In the genomic region with DNA sequence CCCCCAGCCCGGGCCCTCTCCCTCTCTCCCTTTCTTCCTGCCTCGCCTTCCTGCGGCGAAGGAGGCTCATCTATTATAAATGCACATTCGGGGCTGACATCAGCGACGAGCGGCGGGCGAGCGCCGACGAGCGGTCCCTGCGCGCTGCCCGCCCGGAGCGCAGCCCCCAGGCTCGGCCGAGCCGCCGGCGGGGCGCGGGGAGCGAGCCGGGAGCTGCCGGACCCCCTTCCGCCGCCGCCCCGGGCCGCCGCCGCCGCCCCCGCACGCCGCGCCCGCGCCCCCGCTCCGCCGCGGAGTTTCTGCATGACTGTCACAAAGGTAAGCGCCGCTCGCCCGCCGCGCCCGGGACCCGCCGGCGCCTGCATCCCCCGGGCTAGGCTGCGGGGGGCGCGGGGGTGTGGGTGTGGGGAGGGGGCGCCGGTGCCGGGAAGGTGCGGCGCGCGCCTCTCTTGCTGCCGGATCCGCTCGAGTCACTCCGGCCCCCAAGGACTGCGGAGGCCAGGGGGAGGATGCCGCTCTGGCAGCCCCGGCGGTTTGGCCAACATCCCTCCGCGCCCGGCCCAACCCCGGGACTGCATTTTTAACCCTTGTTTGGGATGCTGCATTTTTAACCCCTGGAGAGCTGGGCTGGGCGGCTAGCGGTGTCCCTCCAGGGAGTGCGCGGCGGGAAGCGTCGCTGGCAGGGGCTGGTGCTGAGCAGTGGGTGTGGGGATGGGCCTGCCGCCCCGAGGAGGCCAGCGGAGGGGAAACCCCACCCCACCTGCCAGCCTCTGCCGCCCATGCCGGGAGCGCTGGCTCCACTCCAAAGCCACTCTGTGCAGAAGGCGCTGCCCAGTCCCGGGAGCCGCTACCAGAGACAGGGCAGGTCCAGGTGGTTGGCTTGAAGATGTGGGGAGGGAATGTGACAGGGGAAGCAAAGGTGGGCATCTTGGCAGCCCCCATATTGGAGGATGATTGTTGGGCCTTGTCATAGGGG, we compare ENCODE assay signal across 8 cellular contexts. TPM values are rescaled to one million over a fixed set of nuclear protein-coding genes. Genes with fewer than 3 reads are reported as not detected.
DNase-seq lines count a peak whose midpoint lies in the region; ATAC-seq, FAIRE-seq and TF ChIP-seq lines count a peak whose summit lies in the region.

A gene with protein sequence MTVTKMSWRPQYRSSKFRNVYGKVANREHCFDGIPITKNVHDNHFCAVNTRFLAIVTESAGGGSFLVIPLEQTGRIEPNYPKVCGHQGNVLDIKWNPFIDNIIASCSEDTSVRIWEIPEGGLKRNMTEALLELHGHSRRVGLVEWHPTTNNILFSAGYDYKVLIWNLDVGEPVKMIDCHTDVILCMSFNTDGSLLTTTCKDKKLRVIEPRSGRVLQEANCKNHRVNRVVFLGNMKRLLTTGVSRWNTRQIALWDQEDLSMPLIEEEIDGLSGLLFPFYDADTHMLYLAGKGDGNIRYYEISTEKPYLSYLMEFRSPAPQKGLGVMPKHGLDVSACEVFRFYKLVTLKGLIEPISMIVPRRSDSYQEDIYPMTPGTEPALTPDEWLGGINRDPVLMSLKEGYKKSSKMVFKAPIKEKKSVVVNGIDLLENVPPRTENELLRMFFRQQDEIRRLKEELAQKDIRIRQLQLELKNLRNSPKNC (plus strand): TSS at position 34 of the 976 bp plus-strand sequence. CDS start 270 bp downstream, at position 304.

- peak within 1 kb of the TSS; percentile 90 for H3K27ac ChIP-seq in BLaER1
- H3K27ac ChIP-seq in aorta (ENCODE audit: low read depth in 1 of 2, low read length in 2 of 2), result peak within 1 kb of the TSS in 1 of 2 donors; percentile 8

- ATAC-seq in natural killer cell (peak in 1 of 3 donors; percentile 29), aorta (ENCODE audit: low FRiP score) (peak; percentile 8), GM18505 (IDR thresholded peaks at IDR 0.05; ENCODE audit: unreplicated experiment) (no peak)

- TF ChIP-seq CTCF in WI38 (IDR thresholded peaks at IDR 0.05; ENCODE audit: low read depth, low read length) (no peak), natural killer cell (IDR thresholded peaks at IDR 0.05) (no peak)

- peak within 1 kb of the TSS; percentile 92 for H3K4me2 ChIP-seq in BLaER1

- H3K36me3 ChIP-seq in BLaER1 (no peaks in the 10 kb centered on the region), aorta (ENCODE audit: control insufficient read depth in 1 of 2, insufficient read depth in 2 of 2, low read length in 1 of 2) (no peaks in the 10 kb centered on the region)

- H3K9me3 ChIP-seq in BLaER1, result no peaks in the 10 kb centered on the region
- no peaks in the 10 kb centered on the region for H3K9me3 ChIP-seq in aorta (ENCODE audit: control insufficient read depth, low read length)

- peaks cover 7 to 12% of the 10 kb centered on the region in 2 donors for H3K4me1 Mint-ChIP-seq in natural killer cell

- no peaks in the 10 kb centered on the region for H3K9me3 Mint-ChIP-seq in natural killer cell

- no peaks in the 10 kb centered on the region for H3K27me3 ChIP-seq in BLaER1
- H3K27me3 ChIP-seq in aorta (ENCODE audit: control insufficient read depth in 1 of 2, insufficient read depth in 2 of 2, low read length in 1 of 2), result no peaks in the 10 kb centered on the region

- no peaks in the 10 kb centered on the region for H3K36me3 Mint-ChIP-seq in natural killer cell

- DNase-seq in HTR-8/SVneo (ENCODE audit: insufficient read length, low spot score) (peak; percentile 36), fibroblast of gingiva (ENCODE audit: low read depth) (peak; percentile 48), natural killer cell (no peak), aorta (peak in 1 of 2 donors; percentile 86), H4 (ENCODE audit: low spot score) (no peak)

- H3K4me1 ChIP-seq in BLaER1, result peaks cover 89% of the 10 kb centered on the region
- no peaks in the 10 kb centered on the region for H3K4me1 ChIP-seq in aorta (ENCODE audit: control insufficient read depth in 1 of 2, insufficient read depth in 2 of 2, low read length in 2 of 2)

- H3K27me3 Mint-ChIP-seq in natural killer cell (ENCODE audit: low read depth in 2 of 2), result peaks cover 36 to 42% of the 10 kb centered on the region in 2 donors

- intact Hi-C loops in natural killer cell (cut with micrococcal nuclease) (no loop called here), aorta (cut with DNase I) (loop anchor here in 1 of 2 donors (1.0 kb wide), 1 partner anchor 95 kb away; no protein-coding TSS in a partner anchor)

- H3K9ac ChIP-seq in BLaER1, result peak within 1 kb of the TSS; percentile 87

- TF ChIP-seq POLR2A in GM18505 (IDR thresholded peaks at IDR 0.05; ENCODE audit: borderline replicate concordance, extremely low read depth, insufficient read depth, insufficient read length), result no peak

- peak; percentile 4 for FAIRE-seq in HTR-8/SVneo (lab: Jason Lieb, UNC)

- peak within 1 kb of the TSS; percentile 86 for H3K4me3 Mint-ChIP-seq in natural killer cell

- H3K4me3 ChIP-seq in BLaER1 (peak within 1 kb of the TSS; percentile 73), WI38 (ENCODE audit: low read depth, low read length) (peak within 1 kb of the TSS; percentile 65), aorta (ENCODE audit: low read length in 2 of 2) (peak within 1 kb of the TSS; percentile 76 to 80)

- WGBS in aorta, 2 donors, result 2 to 4% methylated on average over 64 to 96 of the region's 96 CpGs

- peaks cover 36% of the 10 kb centered on the region; the same call in 1 of the 2 replicates for H4K20me1 ChIP-seq in BLaER1

- no peak within 1 kb of the TSS for H3K27ac Mint-ChIP-seq in natural killer cell

RNA-seq across cellular contexts. Expression of the gene that starts here (rescaled TPM):
- total RNA-seq in natural killer cell (under 1 TPM in 1 of 3 donors, not detected in 2; 0.13 TPM), aorta (1 to 10 TPM; 3.8 to 9.2 TPM)
- 1 to 10 TPM; 1.8 to 6.2 TPM for polyA plus RNA-seq in aorta
- 0.33 and 0.64 TPM in 2 replicates for total RNA-seq in H4 (2014; rRNA removed; shearing (Covaris generic))

Comparison
In these comparisons a context has a peak if more than half of its experiments do, and no peak if none do; other contexts are left out.
1. DNase-seq: peak in HTR-8/SVneo (single experiment) and fibroblast of gingiva (single experiment); none in natural killer cell (single experiment) and H4 (single experiment).
2. Peak in every context shown above with its lines, with median percentiles within 50 percentile points of each other: H3K4me3 ChIP-seq.